In genomic region chr5:91277093-91277626, GRCh38 we compare ENCODE assay signal across 16 cellular contexts.
"Had no signal": no experiment of that assay in that cellular context is flagged by ENCODE, and none has a peak within 500 bp of the region (broad histone marks: within the 10 kb centered on the region; RNA-seq: fewer than 3 reads in every experiment).

No MANE protein-coding gene starts in this region.

- H3K4me1 ChIP-seq: prostate gland had no signal

- H3K27me3 Mint-ChIP-seq: activated naive CD8-positive, alpha-beta T cell had no signal

- H3K9me3 ChIP-seq: prostate gland, sigmoid colon, thoracic aorta had no signal

- H3K4me3 ChIP-seq: prostate gland, sigmoid colon, thoracic aorta had no signal

- ATAC-seq: foreskin keratinocyte; stimulated activated effector memory CD8-positive, alpha-beta T cell treated with anti-CD3 and anti-CD28 coated beads, Interleukin-12 subunit alpha, Interleukin-12 subunit beta, amount 100 ng/mL, for 72 hours had no signal

- H3K27me3 ChIP-seq: foreskin keratinocyte, sigmoid colon had no signal

- H3K27ac Mint-ChIP-seq: activated B cell treated with CpG ODN at 0.5 μM for 24 hours; activated naive CD8-positive, alpha-beta T cell; dendritic cell treated with granulocyte-macrophage colony-stimulating factor and Interleukin-4, amounts not matched to agents 40 ng/mL and 50 ng/mL, for 4 days; stimulated activated effector memory CD8-positive, alpha-beta T cell treated with anti-CD3 and anti-CD28 coated beads, Interleukin-12 subunit alpha, Interleukin-12 subunit beta, amount 100 ng/mL, for 72 hours; T-helper 2 cell treated with Interferon-gamma antibody and Interleukin-4, amounts not matched to agents 5 μg/mL and 100 μg/mL, for 36 hours had no signal

- H3K36me3 ChIP-seq: prostate gland, sigmoid colon, thoracic aorta had no signal

- H3K27ac ChIP-seq: foreskin keratinocyte, prostate gland, sigmoid colon, thoracic aorta had no signal

- DNase-seq: activated B cell treated with CpG ODN at 0.5 μM for 24 hours; activated CD4-positive, alpha-beta T cell treated with anti-CD3 and anti-CD28 coated beads for 48 hours; activated CD8-positive, alpha-beta memory T cell treated with anti-CD3 and anti-CD28 coated beads for 24 hours; activated gamma-delta T cell treated with Interleukin-2 at 50 U/mL for 16 hours; cerebellar nuclear complex; effector memory CD4-positive, alpha-beta T cell; foreskin keratinocyte; glutamatergic neuron; hypothalamus; sigmoid colon had no signal

- H3K9me3 Mint-ChIP-seq: activated B cell treated with CpG ODN at 0.5 μM for 24 hours; dendritic cell treated with granulocyte-macrophage colony-stimulating factor and Interleukin-4, amounts not matched to agents 40 ng/mL and 50 ng/mL, for 4 days; stimulated activated effector memory CD8-positive, alpha-beta T cell treated with anti-CD3 and anti-CD28 coated beads, Interleukin-12 subunit alpha, Interleukin-12 subunit beta, amount 100 ng/mL, for 72 hours; T-helper 2 cell treated with Interferon-gamma antibody and Interleukin-4, amounts not matched to agents 5 μg/mL and 100 μg/mL, for 36 hours had no signal

- H3K4me3 Mint-ChIP-seq: activated B cell treated with CpG ODN at 0.5 μM for 24 hours; activated naive CD8-positive, alpha-beta T cell; dendritic cell treated with granulocyte-macrophage colony-stimulating factor and Interleukin-4, amounts not matched to agents 40 ng/mL and 50 ng/mL, for 4 days; T-helper 2 cell treated with Interferon-gamma antibody and Interleukin-4, amounts not matched to agents 5 μg/mL and 100 μg/mL, for 36 hours had no signal
